18 cellular contexts compared by ENCODE assay signal in genomic region chr3:109339714-109340648, GRCh38. TPM values are rescaled to one million over a fixed set of nuclear protein-coding genes. Genes with fewer than 3 reads are reported as not detected.
"Had no signal": no experiment of that assay in that cellular context is flagged by ENCODE, and none has a peak within 500 bp of the region (broad histone marks: within the 10 kb centered on the region; RNA-seq: fewer than 3 reads in every experiment).

No MANE protein-coding gene starts in this region.

- DNase-seq: activated B cell treated with CpG ODN at 0.5 μM for 24 hours; activated CD8-positive, alpha-beta memory T cell treated with anti-CD3 and anti-CD28 coated beads, Interleukin-2, amount 10 ng/mL, durations not matched to agents 7 days and 5 days; activated gamma-delta T cell; activated naive CD8-positive, alpha-beta T cell treated with anti-CD3 and anti-CD28 coated beads, Interleukin-2, amount 10 ng/mL, durations not matched to agents 7 days and 5 days; activated T-cell treated with anti-CD3 and anti-CD28 coated beads, Interleukin-2, amount 50 U/mL, for 4 hours; aorta; dermis blood vessel endothelial cell; naive B cell; psoas muscle; sigmoid colon; stimulated activated CD4-positive, alpha-beta T cell treated with anti-CD3 and anti-CD28 coated beads, Interleukin-2, amount 100 ng/mL, for 24 hours; stimulated activated naive CD4-positive, alpha-beta T cell treated with Interleukin-2 at 50 U/mL for 16 hours; T-helper 17 cell had no signal

- H3K27me3 ChIP-seq: breast epithelium, sigmoid colon had no signal

- H3K9me3 ChIP-seq: psoas muscle, sigmoid colon had no signal

- H3K27ac Mint-ChIP-seq: activated B cell treated with CpG ODN at 0.5 μM for 24 hours; activated CD8-positive, alpha-beta memory T cell treated with anti-CD3 and anti-CD28 coated beads, Interleukin-2, amount 10 ng/mL, durations not matched to agents 7 days and 5 days; activated naive CD8-positive, alpha-beta T cell treated with anti-CD3 and anti-CD28 coated beads, Interleukin-2, amount 10 ng/mL, durations not matched to agents 7 days and 5 days; naive B cell; T-helper 17 cell; type B pancreatic cell had no signal

- ATAC-seq: activated CD8-positive, alpha-beta memory T cell treated with anti-CD3 and anti-CD28 coated beads, Interleukin-2, amount 10 ng/mL, durations not matched to agents 7 days and 5 days; activated T-cell treated with anti-CD3 and anti-CD28 coated beads, Interleukin-2, amount 50 U/mL, for 4 hours; psoas muscle; T-helper 17 cell had no signal

- H3K4me3 Mint-ChIP-seq: activated B cell treated with CpG ODN at 0.5 μM for 24 hours; activated CD8-positive, alpha-beta memory T cell treated with anti-CD3 and anti-CD28 coated beads, Interleukin-2, amount 10 ng/mL, durations not matched to agents 7 days and 5 days; activated naive CD8-positive, alpha-beta T cell treated with anti-CD3 and anti-CD28 coated beads, Interleukin-2, amount 10 ng/mL, durations not matched to agents 7 days and 5 days; activated T-cell treated with anti-CD3 and anti-CD28 coated beads, Interleukin-2, amount 50 U/mL, for 4 hours; naive B cell; T-helper 17 cell; type B pancreatic cell had no signal

- H3K9me3 Mint-ChIP-seq: type B pancreatic cell had no signal

- H3K36me3 ChIP-seq: breast epithelium, sigmoid colon had no signal

- H3K4me1 ChIP-seq: breast epithelium, psoas muscle, sigmoid colon had no signal

- H3K4me1 Mint-ChIP-seq: activated naive CD8-positive, alpha-beta T cell treated with anti-CD3 and anti-CD28 coated beads, Interleukin-2, amount 10 ng/mL, durations not matched to agents 7 days and 5 days had no signal

- H3K36me3 Mint-ChIP-seq: activated naive CD8-positive, alpha-beta T cell treated with anti-CD3 and anti-CD28 coated beads, Interleukin-2, amount 10 ng/mL, durations not matched to agents 7 days and 5 days; type B pancreatic cell had no signal

- H3K27ac ChIP-seq: breast epithelium, psoas muscle, sigmoid colon had no signal

- H3K4me3 ChIP-seq: breast epithelium, lung, psoas muscle, sigmoid colon had no signal

RNA-seq across cellular contexts. Expression of gene DPPA4, which starts 2.6 kb away (rescaled TPM):
- total RNA-seq: activated CD8-positive, alpha-beta memory T cell treated with anti-CD3 and anti-CD28 coated beads, Interleukin-2, amount 10 ng/mL, durations not matched to agents 7 days and 5 days; activated naive CD8-positive, alpha-beta T cell treated with anti-CD3 and anti-CD28 coated beads, Interleukin-2, amount 10 ng/mL, durations not matched to agents 7 days and 5 days; aorta; breast epithelium; dermis blood vessel endothelial cell; psoas muscle had no signal
- polyA plus RNA-seq: aorta, esophagus, psoas muscle had no signal

RNA-seq across cellular contexts. Expression of gene DPPA2, which starts 23.7 kb away (rescaled TPM):
- total RNA-seq: activated B cell treated with CpG ODN at 0.5 μM for 24 hours; activated CD8-positive, alpha-beta memory T cell treated with anti-CD3 and anti-CD28 coated beads, Interleukin-2, amount 10 ng/mL, durations not matched to agents 7 days and 5 days; activated naive CD8-positive, alpha-beta T cell treated with anti-CD3 and anti-CD28 coated beads, Interleukin-2, amount 10 ng/mL, durations not matched to agents 7 days and 5 days; activated T-cell treated with anti-CD3 and anti-CD28 coated beads, Interleukin-2, amount 50 U/mL, for 4 hours; aorta; breast epithelium; cerebellum; dermis blood vessel endothelial cell; lung; psoas muscle; sigmoid colon; T-helper 17 cell had no signal
- polyA plus RNA-seq: aorta, esophagus, lung, psoas muscle, sigmoid colon had no signal
